In the genomic region with DNA sequence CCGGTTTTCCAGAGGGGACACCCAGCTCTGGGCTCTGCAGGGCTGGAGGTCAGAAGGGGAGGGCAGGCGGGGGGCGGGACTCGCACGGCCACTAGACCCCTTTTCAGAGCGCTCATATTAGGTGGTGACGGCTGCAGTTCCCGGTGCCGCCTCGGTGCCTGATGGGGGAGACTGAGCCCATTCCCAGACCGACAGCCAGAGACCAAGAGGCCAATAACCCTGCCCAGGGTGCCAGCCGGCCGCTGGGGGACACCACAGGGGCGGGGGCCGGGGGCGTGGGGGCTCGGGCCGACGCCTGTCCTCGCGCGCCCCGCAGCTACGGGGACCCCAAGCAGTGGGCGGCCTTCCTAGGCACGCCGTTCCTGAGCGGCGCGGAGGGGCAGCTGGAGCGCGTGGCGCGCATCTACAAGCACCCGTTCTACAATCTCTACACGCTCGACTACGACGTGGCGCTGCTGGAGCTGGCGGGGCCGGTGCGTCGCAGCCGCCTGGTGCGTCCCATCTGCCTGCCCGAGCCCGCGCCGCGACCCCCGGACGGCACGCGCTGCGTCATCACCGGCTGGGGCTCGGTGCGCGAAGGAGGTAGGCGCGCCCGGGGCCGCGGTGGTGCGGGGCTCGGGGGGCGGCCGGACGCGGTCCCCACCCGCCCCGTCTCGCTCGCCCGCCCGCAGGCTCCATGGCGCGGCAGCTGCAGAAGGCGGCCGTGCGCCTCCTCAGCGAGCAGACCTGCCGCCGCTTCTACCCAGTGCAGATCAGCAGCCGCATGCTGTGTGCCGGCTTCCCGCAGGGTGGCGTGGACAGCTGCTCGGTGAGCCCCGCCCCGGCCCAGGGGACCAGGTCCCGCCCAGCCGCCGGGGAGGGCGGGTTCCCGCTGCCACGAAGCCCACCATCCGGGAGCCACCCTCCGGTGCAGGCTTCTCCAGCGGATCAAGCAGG, we compare ENCODE assay signal across 1 cellular context.
TF ChIP-seq lines count a peak whose summit lies in the region.

No MANE protein-coding gene starts in this region.

TF ChIP-seq in GM23338, 12 proteins besides CTCF, POLR2A, EP300 and RAD21 (continued from another document):
- TF ChIP-seq ZNF462 (CRISPR knock-in tag; IDR thresholded peaks at IDR 0.05): no peak
- no peak for TF ChIP-seq EZH2 (IDR thresholded peaks at IDR 0.05; ENCODE audit: low read depth, unreplicated experiment)
- TF ChIP-seq EZH2phosphoT487 (IDR thresholded peaks at IDR 0.05; ENCODE audit: unreplicated experiment): no peak
- TF ChIP-seq STAT1 (IDR thresholded peaks at IDR 0.05; ENCODE audit: unreplicated experiment): no peak
- no peak for TF ChIP-seq ZNF114 (CRISPR knock-in tag; IDR thresholded peaks at IDR 0.05)
- no peak for TF ChIP-seq JUNB (IDR thresholded peaks at IDR 0.05; ENCODE audit: unreplicated experiment)
- peak; percentile 66 for TF ChIP-seq POLR2AphosphoS5 (IDR thresholded peaks at IDR 0.05; ENCODE audit: low read depth)
- TF ChIP-seq NANOG (IDR thresholded peaks at IDR 0.05; ENCODE audit: borderline replicate concordance): no peak
- TF ChIP-seq, protein P1, sequence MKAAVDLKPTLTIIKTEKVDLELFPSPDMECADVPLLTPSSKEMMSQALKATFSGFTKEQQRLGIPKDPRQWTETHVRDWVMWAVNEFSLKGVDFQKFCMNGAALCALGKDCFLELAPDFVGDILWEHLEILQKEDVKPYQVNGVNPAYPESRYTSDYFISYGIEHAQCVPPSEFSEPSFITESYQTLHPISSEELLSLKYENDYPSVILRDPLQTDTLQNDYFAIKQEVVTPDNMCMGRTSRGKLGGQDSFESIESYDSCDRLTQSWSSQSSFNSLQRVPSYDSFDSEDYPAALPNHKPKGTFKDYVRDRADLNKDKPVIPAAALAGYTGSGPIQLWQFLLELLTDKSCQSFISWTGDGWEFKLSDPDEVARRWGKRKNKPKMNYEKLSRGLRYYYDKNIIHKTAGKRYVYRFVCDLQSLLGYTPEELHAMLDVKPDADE (IDR thresholded peaks at IDR 0.05): no peak
- peak; percentile 57; the same call in 1 of the 2 replicates for TF ChIP-seq CREB1 (CRISPR knock-in tag; IDR thresholded peaks at IDR 0.05; ENCODE audit: low read depth)
- no peak for TF ChIP-seq REST (IDR thresholded peaks at IDR 0.05; ENCODE audit: unreplicated experiment)
